In genomic region chr3:196168808-196169391, GRCh38 we compare ENCODE assay signal across 15 cellular contexts. TPM values are rescaled to one million over a fixed set of nuclear protein-coding genes. Genes with fewer than 3 reads are reported as not detected.
DNase-seq lines count a peak whose midpoint lies in the region; ATAC-seq, FAIRE-seq and TF ChIP-seq lines count a peak whose summit lies in the region.
"Had no signal": no experiment of that assay in that cellular context is flagged by ENCODE, and none has a peak within 500 bp of the region (broad histone marks: within the 10 kb centered on the region; RNA-seq: fewer than 3 reads in every experiment).

No MANE protein-coding gene starts in this region.

- intact Hi-C loops in right lobe of liver (cut with DNase I): no loop called here
- intact Hi-C loops in HepG2 (cut with micrococcal nuclease; ENCODE audit: unreplicated experiment): no loop called here
- intact Hi-C loops in adrenal gland (cut with DNase I): no loop called here

- 18% methylated on average over 4 of the region's 6 CpGs for WGBS in right lobe of liver (ENCODE audit: insufficient coverage, low coverage, low lambda C conversion rate, missing lambda C conversion rate)
- 37% methylated on average over 6 of the region's 6 CpGs for WGBS in HepG2 (ENCODE audit: low lambda C conversion rate)
- 31 to 60% (median 48%) methylated on average over 4 to 6 of the region's 6 CpGs for WGBS in adrenal gland, 4 donors

- POLR2A ChIA-PET in HepG2 (lab: Yijun Ruan, JAX): no interaction called here

- no peak overlapping the region for H2AFZ ChIP-seq in HepG2 (ENCODE audit: low read length)

- H3K4me3 ChIP-seq in right lobe of liver: no peak overlapping the region
- no peak overlapping the region for H3K4me3 ChIP-seq in HepG2 (replicated peaks in 1 of 3; ENCODE audit: insufficient read depth in 1 of 3, low read depth in 2 of 3, low read length in 3 of 3)
- no peak overlapping the region for H3K4me3 ChIP-seq in adrenal gland
- H3K4me3 ChIP-seq: gastroesophageal sphincter, testis had no signal

- TF ChIP-seq EP300 in HepG2 (IDR thresholded peaks at IDR 0.05; ENCODE audit: low read depth in 2 of 2, low read length in 2 of 2) (no peak), HepG2 (CRISPR knock-in tag; IDR thresholded peaks at IDR 0.05; ENCODE audit: borderline replicate concordance) (no peak)

- no TSS peak for BruUV-seq in HepG2 (replicated peaks; lab: Mats Ljungman, UMichigan)

- no peaks in the 10 kb centered on the region for H3K79me2 ChIP-seq in HepG2 (ENCODE audit: insufficient read depth, low read length)

- DNase-seq in right lobe of liver (peak in 2 of 3 donors; percentile 39 to 69), HepG2 (ENCODE audit: low spot score) (no peak), NCI-H2081 treated with DMSO at 0.1 percent for 48 hours (lab: John Stamatoyannopoulos, UW) (peak; percentile 99), adrenal gland (peak in 5 of 7 donors; percentile 34 to 72 (median 40)), NCI-H1930 (lab: John Stamatoyannopoulos, UW) (no peak)
- DNase-seq: activated naive CD8-positive, alpha-beta T cell treated with anti-CD3 and anti-CD28 coated beads, Interleukin-2, amount 10 ng/mL, durations not matched to agents 7 days and 5 days; testis had no signal

- H3K9me3 ChIP-seq in right lobe of liver (no peaks in the 10 kb centered on the region), HepG2 (ENCODE audit: low read length) (no peaks in the 10 kb centered on the region), adrenal gland (replicated peaks in 1 of 3) (no peaks in the 10 kb centered on the region)
- H3K9me3 ChIP-seq: gastroesophageal sphincter, testis had no signal

- CTCF ChIA-PET in HepG2 (lab: Yijun Ruan, JAX; ENCODE audit: low intra/inter-chr PET ratio, low total read pairs): no interaction called here

- H3K27me3 ChIP-seq in right lobe of liver (no peaks in the 10 kb centered on the region), HepG2 (ENCODE audit: control insufficient read depth in 1 of 2, insufficient read depth in 2 of 2, low read length in 2 of 2) (no peaks in the 10 kb centered on the region; a peak in 2 of 5 replicates), adrenal gland (no peaks in the 10 kb centered on the region)
- H3K27me3 ChIP-seq: gastroesophageal sphincter, testis had no signal

- H4K20me1 ChIP-seq in HepG2 (ENCODE audit: insufficient read depth, low read length): no peaks in the 10 kb centered on the region

- no peak for TF ChIP-seq RAD21 in HepG2 (CRISPR knock-in tag; IDR thresholded peaks at IDR 0.05)

- H3K4me1 ChIP-seq in right lobe of liver: peaks cover 0 to 7% (median 0%) of the 10 kb centered on the region in 4 donors
- peaks cover 37% of the 10 kb centered on the region for H3K4me1 ChIP-seq in HepG2 (ENCODE audit: insufficient read depth, low read length)
- no peaks in the 10 kb centered on the region for H3K4me1 ChIP-seq in adrenal gland (replicated peaks in 1 of 2)
- H3K4me1 ChIP-seq: gastroesophageal sphincter had no signal

- H3K27ac ChIP-seq in right lobe of liver (no peak overlapping the region), HepG2 (ENCODE audit: extremely low read length, insufficient read depth, low read length) (no peak overlapping the region), adrenal gland (no peak overlapping the region)
- H3K27ac ChIP-seq: gastroesophageal sphincter, testis had no signal

- no peak for FAIRE-seq in HepG2 (lab: Jason Lieb, UNC)

- no peak for TF ChIP-seq POLR2A in right lobe of liver (IDR thresholded peaks at IDR 0.05)
- no peak for TF ChIP-seq POLR2A in HepG2 (IDR thresholded peaks at IDR 0.05; ENCODE audit: insufficient read depth in 1 of 2, low read depth in 2 of 2, low read length in 2 of 2)
- no peak for TF ChIP-seq POLR2A in adrenal gland (IDR thresholded peaks at IDR 0.05)

- H3K36me3 ChIP-seq in right lobe of liver: no peaks in the 10 kb centered on the region
- H3K36me3 ChIP-seq in HepG2 (replicated peaks in 1 of 2; ENCODE audit: control insufficient read depth in 1 of 2, insufficient read depth in 2 of 2, low read length in 2 of 2): no peaks in the 10 kb centered on the region
- no peaks in the 10 kb centered on the region for H3K36me3 ChIP-seq in adrenal gland (replicated peaks in 1 of 2)
- H3K36me3 ChIP-seq: gastroesophageal sphincter had no signal

- H3K9ac ChIP-seq in HepG2 (ENCODE audit: insufficient read depth, low read depth, low read length): no peak overlapping the region

- in situ Hi-C loops in HepG2 (cut with HindIII; ENCODE audit: extremely low pct_ligation_motif_present, low pct_unique_long_range_greater_than_20kb): no loop called here

- no peak overlapping the region for H3K4me2 ChIP-seq in HepG2 (ENCODE audit: low read depth, low read length)

- no peak for TF ChIP-seq CTCF in right lobe of liver (IDR thresholded peaks at IDR 0.05)
- no peak for TF ChIP-seq CTCF in HepG2 (CRISPR knock-in tag; IDR thresholded peaks at IDR 0.05)
- TF ChIP-seq CTCF in adrenal gland (IDR thresholded peaks at IDR 0.05): no peak

- ATAC-seq in right lobe of liver (peak; percentile 59 to 87 (median 74)), HepG2 (no peak), HG02970 (IDR thresholded peaks at IDR 0.05; ENCODE audit: low FRiP score, unreplicated experiment) (no peak), HG03159 (IDR thresholded peaks at IDR 0.05; ENCODE audit: unreplicated experiment) (no peak), HG02610 (IDR thresholded peaks at IDR 0.05; ENCODE audit: unreplicated experiment) (no peak)
- ATAC-seq: activated CD4-positive, CD25-positive, alpha-beta regulatory T cell treated with anti-CD3 and anti-CD28 coated beads, Interleukin-2, amount 50 U/mL, for 24 hours; gastroesophageal sphincter had no signal

TF ChIP-seq in HepG2, 621 proteins besides CTCF, POLR2A, EP300 and RAD21 (continues in another document):
- TF ChIP-seq FOXA3 (CRISPR knock-in tag; IDR thresholded peaks at IDR 0.05) (no peak), ZSCAN29 (CRISPR knock-in tag; conservative IDR thresholded peaks at IDR 0.05) (no peak), PAWR (CRISPR knock-in tag; IDR thresholded peaks at IDR 0.05; ENCODE audit: borderline replicate concordance) (no peak), ZNF589 (CRISPR knock-in tag; conservative IDR thresholded peaks at IDR 0.05) (no peak), ZNF703 (CRISPR knock-in tag; IDR thresholded peaks at IDR 0.05; ENCODE audit: borderline replicate concordance) (no peak)

RNA-seq across cellular contexts. Expression of gene ZDHHC19, which starts 42.3 kb away (rescaled TPM):
- total RNA-seq in right lobe of liver (1 to 10 TPM in 3 of 6 experiments, under 1 TPM in 3; 0.18 to 5.8 (median 0.80) TPM), HepG2 (2016; rRNA removed; fragmentation: Illumina TruSeq; extraction: Trizol) (0.22 TPM in 1 of 2 replicates, not detected in the other), adrenal gland (10 to 100 TPM in 3 of 8 donors, 1 to 10 TPM in 4, not detected in 1; 3.0 to 26.0 (median 5.0) TPM)
- not detected in 2 replicates for total RNA-seq in HepG2 (2016; cell fraction: cytosol; rRNA removed; fragmentation: Illumina TruSeq; extraction: Trizol; ENCODE audit: low read depth)
- not detected in 2 replicates for total RNA-seq in HepG2 (2016; cell fraction: insoluble cytoplasmic fraction; rRNA removed; fragmentation: Illumina TruSeq; extraction: Trizol)
- not detected in 2 replicates for total RNA-seq in HepG2 (2016; cell fraction: membrane; rRNA removed; fragmentation: Illumina TruSeq; extraction: Trizol)
- total RNA-seq in HepG2 (2016; cell fraction: nucleus; rRNA removed; fragmentation: Illumina TruSeq; extraction: Trizol): not detected in 2 replicates
- polyA plus RNA-seq in HepG2 (2011; rRNA removed) (0.53 and 0.97 TPM in 2 replicates), adrenal gland (10 to 100 TPM in 1 of 3 donors, 1 to 10 TPM in 2; 5.9 to 59.2 (median 7.4) TPM)
- polyA plus RNA-seq in HepG2 (2011; cell fraction: cytosol; rRNA removed): 0.47 TPM in 2 replicates
- polyA plus RNA-seq in HepG2 (2011; cell fraction: nucleus; rRNA removed): 1.5 and 1.9 TPM in 2 replicates
- 1.2 and 3.4 TPM in 2 replicates for polyA plus RNA-seq in HepG2 (2012)
- polyA plus RNA-seq in HepG2 (2016; cell fraction: cytosol; fragmentation: Illumina TruSeq; extraction: Trizol; ENCODE audit: low read depth): 0.43 TPM in 1 of 2 replicates, not detected in the other
- polyA plus RNA-seq in HepG2 (2016; cell fraction: insoluble cytoplasmic fraction; fragmentation: Illumina TruSeq; extraction: Trizol; ENCODE audit: low read depth): 0.53 TPM in 1 of 2 replicates, not detected in the other
- not detected in 2 replicates for polyA plus RNA-seq in HepG2 (2016; cell fraction: membrane; fragmentation: Illumina TruSeq; extraction: Trizol; ENCODE audit: low read depth)
- polyA plus RNA-seq in HepG2 (2016; cell fraction: nucleus; fragmentation: Illumina TruSeq; extraction: Trizol; ENCODE audit: insufficient read depth, low read depth): not detected in 2 replicates
- polyA minus RNA-seq in HepG2 (2011; rRNA and poly(A)+ RNA removed; ENCODE audit: low replicate concordance): 0.30 TPM in 1 of 2 replicates, not detected in the other
- not detected in 2 replicates for polyA minus RNA-seq in HepG2 (2011; cell fraction: cytosol; rRNA and poly(A)+ RNA removed)
- polyA minus RNA-seq in HepG2 (2011; cell fraction: nucleus; rRNA and poly(A)+ RNA removed): 0.26 and 1.1 TPM in 2 replicates
- total RNA-seq: activated naive CD8-positive, alpha-beta T cell treated with anti-CD3 and anti-CD28 coated beads, Interleukin-2, amount 10 ng/mL, durations not matched to agents 7 days and 5 days; gastroesophageal sphincter; HT1080; osteocyte had no signal

RNA-seq across cellular contexts. Expression of gene SLC51A, which starts 47.4 kb away (rescaled TPM):
- total RNA-seq in right lobe of liver (100 to 1,000 TPM in 2 of 6 experiments, 10 to 100 TPM in 4; 23.1 to 129 (median 64.0) TPM), HepG2 (2016; rRNA removed; fragmentation: Illumina TruSeq; extraction: Trizol) (3.8 and 4.3 TPM in 2 replicates), adrenal gland (10 to 100 TPM in 4 of 8 donors, 1 to 10 TPM in 4; 1.2 to 73.1 (median 10.4) TPM)
- total RNA-seq in HepG2 (2016; cell fraction: cytosol; rRNA removed; fragmentation: Illumina TruSeq; extraction: Trizol; ENCODE audit: low read depth): 1.8 and 2.1 TPM in 2 replicates
- 2.3 and 4.7 TPM in 2 replicates for total RNA-seq in HepG2 (2016; cell fraction: insoluble cytoplasmic fraction; rRNA removed; fragmentation: Illumina TruSeq; extraction: Trizol)
- total RNA-seq in HepG2 (2016; cell fraction: membrane; rRNA removed; fragmentation: Illumina TruSeq; extraction: Trizol): 1.2 and 1.5 TPM in 2 replicates
- total RNA-seq in HepG2 (2016; cell fraction: nucleus; rRNA removed; fragmentation: Illumina TruSeq; extraction: Trizol): 3.7 and 5.8 TPM in 2 replicates
- polyA plus RNA-seq in HepG2 (2011; rRNA removed) (48.8 and 96.4 TPM in 2 replicates), adrenal gland (10 to 100 TPM in 2 of 3 donors, 1 to 10 TPM in 1; 3.7 to 45.5 (median 35.0) TPM)
- 21.3 and 40.5 TPM in 2 replicates for polyA plus RNA-seq in HepG2 (2011; cell fraction: cytosol; rRNA removed)
- 286 and 508 TPM in 2 replicates for polyA plus RNA-seq in HepG2 (2011; cell fraction: nucleus; rRNA removed)
- polyA plus RNA-seq in HepG2 (2012): 60.6 and 133 TPM in 2 replicates
- polyA plus RNA-seq in HepG2 (2016; cell fraction: cytosol; fragmentation: Illumina TruSeq; extraction: Trizol; ENCODE audit: low read depth): 1.3 and 1.5 TPM in 2 replicates
- polyA plus RNA-seq in HepG2 (2016; cell fraction: insoluble cytoplasmic fraction; fragmentation: Illumina TruSeq; extraction: Trizol; ENCODE audit: low read depth): 1.2 and 2.5 TPM in 2 replicates
- polyA plus RNA-seq in HepG2 (2016; cell fraction: membrane; fragmentation: Illumina TruSeq; extraction: Trizol; ENCODE audit: low read depth): 1.7 TPM in 2 replicates
- polyA plus RNA-seq in HepG2 (2016; cell fraction: nucleus; fragmentation: Illumina TruSeq; extraction: Trizol; ENCODE audit: insufficient read depth, low read depth): 9.4 and 12.9 TPM in 2 replicates
- polyA minus RNA-seq in HepG2 (2011; rRNA and poly(A)+ RNA removed; ENCODE audit: low replicate concordance): 29.6 TPM in 1 of 2 replicates, not detected in the other
- 7.6 and 19.3 TPM in 2 replicates for polyA minus RNA-seq in HepG2 (2011; cell fraction: cytosol; rRNA and poly(A)+ RNA removed)
- polyA minus RNA-seq in HepG2 (2011; cell fraction: nucleus; rRNA and poly(A)+ RNA removed): 24.8 and 52.6 TPM in 2 replicates
- total RNA-seq: activated naive CD8-positive, alpha-beta T cell treated with anti-CD3 and anti-CD28 coated beads, Interleukin-2, amount 10 ng/mL, durations not matched to agents 7 days and 5 days; gastroesophageal sphincter; HT1080; mesothelial cell of epicardium; osteocyte had no signal

Comparison
In these comparisons a context has a peak if more than half of its experiments do, and no peak if none do; other contexts are left out.
1. ATAC-seq: peak in right lobe of liver (4 of 4); none in HepG2 (single experiment), HG02970 (single experiment), HG03159 (single experiment) and HG02610 (single experiment).
2. DNase-seq: peak in right lobe of liver (2 of 3), NCI-H2081 treated with DMSO at 0.1 percent for 48 hours (single experiment) and adrenal gland (5 of 7); none in HepG2 (single experiment) and NCI-H1930 (0 of 2).